12 cellular contexts compared by ENCODE assay signal in the genomic region with DNA sequence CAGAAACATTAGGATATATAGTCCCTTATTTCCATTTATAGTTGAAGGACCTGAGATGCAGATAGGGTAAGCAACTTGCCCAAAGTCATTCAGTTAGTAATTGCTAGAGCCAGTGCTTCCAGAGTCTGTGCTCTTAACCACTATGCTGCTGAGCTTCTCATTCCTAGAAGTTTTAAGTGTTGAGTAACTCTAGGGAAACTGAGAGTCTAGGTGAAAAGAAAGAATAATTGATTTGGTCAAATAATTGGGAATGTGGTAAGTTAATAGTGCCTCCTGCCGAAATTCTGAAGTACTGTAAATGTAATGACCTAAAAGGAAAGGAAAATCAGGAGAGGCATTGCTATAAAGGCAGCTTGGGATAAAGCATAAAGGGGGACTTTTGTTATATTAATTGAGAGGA. TPM values are rescaled to one million over a fixed set of nuclear protein-coding genes. Genes with fewer than 3 reads are reported as not detected.
DNase-seq lines count a peak whose midpoint lies in the region; ATAC-seq and TF ChIP-seq lines count a peak whose summit lies in the region.
"Had no signal": no experiment of that assay in that cellular context is flagged by ENCODE, and none has a peak within 500 bp of the region (broad histone marks: within the 10 kb centered on the region; RNA-seq: fewer than 3 reads in every experiment).

No MANE protein-coding gene starts in this region.

- H3K4me2 ChIP-seq in GM23338: no peak overlapping the region

- H3K4me1 ChIP-seq in GM23338 (ENCODE audit: insufficient read depth): no peaks in the 10 kb centered on the region
- H3K4me1 ChIP-seq in tibial artery: no peaks in the 10 kb centered on the region

- H3K27ac Mint-ChIP-seq in GM23338 (no peak overlapping the region), endothelial cell (ENCODE audit: unreplicated experiment) (no peak overlapping the region)

- H3K36me3 Mint-ChIP-seq in GM23338 (ENCODE audit: low read depth): peaks cover 8% of the 10 kb centered on the region; the same call in 2 of the 3 replicates
- H3K36me3 Mint-ChIP-seq in endothelial cell (ENCODE audit: low read depth, unreplicated experiment): no peaks in the 10 kb centered on the region

- H2AFZ ChIP-seq in GM23338: no peak overlapping the region

- H3K4me3 Mint-ChIP-seq in GM23338 (no peak overlapping the region), endothelial cell (ENCODE audit: unreplicated experiment) (no peak overlapping the region)

- H3K4me1 Mint-ChIP-seq in GM23338 (no peaks in the 10 kb centered on the region), endothelial cell (ENCODE audit: unreplicated experiment) (no peaks in the 10 kb centered on the region)

- H3K36me3 ChIP-seq in GM23338 (ENCODE audit: insufficient read depth) (no peaks in the 10 kb centered on the region), tibial artery (peaks cover 41 to 73% (median 49%) of the 10 kb centered on the region in 3 donors)

- H3K4me3 ChIP-seq in GM23338 (no peak overlapping the region), tibial artery (no peak overlapping the region)

- DNase-seq in AG08395 (ENCODE audit: low spot score) (peak; percentile 26), GM23338 (ENCODE audit: low spot score) (peak; percentile 71), iPS DF 4.7 (ENCODE audit: extremely low read depth, low spot score) (peak; percentile 16), OCI-M2 (lab: John Stamatoyannopoulos, UW; ENCODE audit: unreplicated experiment) (no peak), endothelial cell (ENCODE audit: low spot score) (no peak), epidermal melanocyte (ENCODE audit: insufficient read length, low spot score) (no peak), tibial artery (no peak)
- DNase-seq: activated CD8-positive, alpha-beta memory T cell treated with anti-CD3 and anti-CD28 coated beads, Interleukin-2, amount 50 U/mL, for 4 hours; KBM-7; NCI-H2227 treated with DMSO at 0.1 percent for 48 hours; RPMI8226 had no signal

- TF ChIP-seq CTCF in GM23338 (conservative IDR thresholded peaks at IDR 0.05; ENCODE audit: low read depth in 2 of 2): peak; percentile 55 to 66
- peak; percentile 57 for TF ChIP-seq CTCF in VCaP (conservative IDR thresholded peaks at IDR 0.05)
- TF ChIP-seq CTCF in endothelial cell (IDR thresholded peaks at IDR 0.05; ENCODE audit: unreplicated experiment): no peak
- no peak for TF ChIP-seq CTCF in tibial artery (IDR thresholded peaks at IDR 0.05)

- ATAC-seq in GM23338: peak; percentile 46; the same call in 2 of the 3 replicates

- H3K9me3 ChIP-seq in tibial artery: no peaks in the 10 kb centered on the region

- H3K27me3 Mint-ChIP-seq in GM23338 (ENCODE audit: insufficient read depth, low read depth, poor library complexity) (no peaks in the 10 kb centered on the region), endothelial cell (ENCODE audit: unreplicated experiment) (no peaks in the 10 kb centered on the region)

- no peaks in the 10 kb centered on the region for H3F3A ChIP-seq in GM23338 (replicated peaks; ENCODE audit: low read depth)

- no peaks in the 10 kb centered on the region for H4K20me1 ChIP-seq in GM23338 (replicated peaks; ENCODE audit: insufficient read depth)

- no peak overlapping the region for H3K27ac ChIP-seq in GM23338 (ENCODE audit: low read depth)
- no peak overlapping the region for H3K27ac ChIP-seq in VCaP
- H3K27ac ChIP-seq in tibial artery: no peak overlapping the region

- no peaks in the 10 kb centered on the region for H3K27me3 ChIP-seq in GM23338 (ENCODE audit: insufficient read depth)
- H3K27me3 ChIP-seq in tibial artery: no peaks in the 10 kb centered on the region

- no peaks in the 10 kb centered on the region for H3K9me2 ChIP-seq in GM23338 (ENCODE audit: insufficient read depth)

- no peaks in the 10 kb centered on the region for H3K79me2 ChIP-seq in GM23338 (replicated peaks; ENCODE audit: insufficient read depth)

- intact Hi-C loops in tibial artery (cut with DNase I; ENCODE audit: low total_unique reads): no loop called here

- H3K9me3 Mint-ChIP-seq in GM23338 (no peaks in the 10 kb centered on the region), endothelial cell (ENCODE audit: unreplicated experiment) (no peaks in the 10 kb centered on the region)

TF ChIP-seq in GM23338, 12 proteins besides CTCF, POLR2A, EP300 and RAD21:
- TF ChIP-seq STAT1 (IDR thresholded peaks at IDR 0.05; ENCODE audit: unreplicated experiment) (no peak), EZH2 (IDR thresholded peaks at IDR 0.05; ENCODE audit: low read depth, unreplicated experiment) (no peak), ZNF331 (CRISPR knock-in tag; IDR thresholded peaks at IDR 0.05; ENCODE audit: low read depth) (no peak), POLR2AphosphoS5 (IDR thresholded peaks at IDR 0.05; ENCODE audit: low read depth) (no peak), ZNF114 (CRISPR knock-in tag; IDR thresholded peaks at IDR 0.05) (no peak), JUNB (IDR thresholded peaks at IDR 0.05; ENCODE audit: unreplicated experiment) (no peak), CREB1 (CRISPR knock-in tag; IDR thresholded peaks at IDR 0.05; ENCODE audit: low read depth) (no peak), NANOG (IDR thresholded peaks at IDR 0.05; ENCODE audit: borderline replicate concordance) (no peak)
- TF ChIP-seq, protein P1, sequence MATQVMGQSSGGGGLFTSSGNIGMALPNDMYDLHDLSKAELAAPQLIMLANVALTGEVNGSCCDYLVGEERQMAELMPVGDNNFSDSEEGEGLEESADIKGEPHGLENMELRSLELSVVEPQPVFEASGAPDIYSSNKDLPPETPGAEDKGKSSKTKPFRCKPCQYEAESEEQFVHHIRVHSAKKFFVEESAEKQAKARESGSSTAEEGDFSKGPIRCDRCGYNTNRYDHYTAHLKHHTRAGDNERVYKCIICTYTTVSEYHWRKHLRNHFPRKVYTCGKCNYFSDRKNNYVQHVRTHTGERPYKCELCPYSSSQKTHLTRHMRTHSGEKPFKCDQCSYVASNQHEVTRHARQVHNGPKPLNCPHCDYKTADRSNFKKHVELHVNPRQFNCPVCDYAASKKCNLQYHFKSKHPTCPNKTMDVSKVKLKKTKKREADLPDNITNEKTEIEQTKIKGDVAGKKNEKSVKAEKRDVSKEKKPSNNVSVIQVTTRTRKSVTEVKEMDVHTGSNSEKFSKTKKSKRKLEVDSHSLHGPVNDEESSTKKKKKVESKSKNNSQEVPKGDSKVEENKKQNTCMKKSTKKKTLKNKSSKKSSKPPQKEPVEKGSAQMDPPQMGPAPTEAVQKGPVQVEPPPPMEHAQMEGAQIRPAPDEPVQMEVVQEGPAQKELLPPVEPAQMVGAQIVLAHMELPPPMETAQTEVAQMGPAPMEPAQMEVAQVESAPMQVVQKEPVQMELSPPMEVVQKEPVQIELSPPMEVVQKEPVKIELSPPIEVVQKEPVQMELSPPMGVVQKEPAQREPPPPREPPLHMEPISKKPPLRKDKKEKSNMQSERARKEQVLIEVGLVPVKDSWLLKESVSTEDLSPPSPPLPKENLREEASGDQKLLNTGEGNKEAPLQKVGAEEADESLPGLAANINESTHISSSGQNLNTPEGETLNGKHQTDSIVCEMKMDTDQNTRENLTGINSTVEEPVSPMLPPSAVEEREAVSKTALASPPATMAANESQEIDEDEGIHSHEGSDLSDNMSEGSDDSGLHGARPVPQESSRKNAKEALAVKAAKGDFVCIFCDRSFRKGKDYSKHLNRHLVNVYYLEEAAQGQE (IDR thresholded peaks at IDR 0.05; ENCODE audit: unreplicated experiment): no peak
TF ChIP-seq in GM23338: peak in this region for 0.

RNA-seq across cellular contexts. Expression of a gene that starts 14.1 kb away (rescaled TPM):
- 3.9 and 8.7 TPM in 2 replicates for total RNA-seq in GM23338 (2014; rRNA removed; shearing (Covaris generic))
- 8.1 and 10.2 TPM in 2 replicates for polyA plus RNA-seq in GM23338 (2016; fragmentation: Nextera tagmentation; extraction: Ambion mirVana)
- total RNA-seq in endothelial cell (ENCODE audit: unreplicated experiment): 5.5 TPM

RNA-seq across cellular contexts. Expression of a gene that starts 49.9 kb away (rescaled TPM):
- 45.8 and 47.2 TPM in 2 replicates for total RNA-seq in GM23338 (2014; rRNA removed; shearing (Covaris generic))
- 17.4 and 18.9 TPM in 2 replicates for polyA plus RNA-seq in GM23338 (2016; fragmentation: Nextera tagmentation; extraction: Ambion mirVana)
- total RNA-seq in endothelial cell (ENCODE audit: unreplicated experiment): 40.7 TPM

RNA-seq across cellular contexts. Expression of a gene that starts 50.1 kb away (rescaled TPM):
- 39.8 and 41.7 TPM in 2 replicates for total RNA-seq in GM23338 (2014; rRNA removed; shearing (Covaris generic))
- 23.5 and 24.3 TPM in 2 replicates for polyA plus RNA-seq in GM23338 (2016; fragmentation: Nextera tagmentation; extraction: Ambion mirVana)
- 32.4 TPM for total RNA-seq in endothelial cell (ENCODE audit: unreplicated experiment)

Comparison
In these comparisons a context has a peak if more than half of its experiments do, and no peak if none do; other contexts are left out.
1. DNase-seq: peak in AG08395 (single experiment), GM23338 (single experiment) and iPS DF 4.7 (single experiment); none in OCI-M2 (single experiment), endothelial cell (single experiment), epidermal melanocyte (single experiment) and tibial artery (0 of 2).
2. CTCF ChIP-seq: peak in GM23338 (2 of 2) and VCaP (single experiment); none in endothelial cell (single experiment) and tibial artery (0 of 2).